Comparison of ENCODE assay signal across 1 cellular context in the genomic region with DNA sequence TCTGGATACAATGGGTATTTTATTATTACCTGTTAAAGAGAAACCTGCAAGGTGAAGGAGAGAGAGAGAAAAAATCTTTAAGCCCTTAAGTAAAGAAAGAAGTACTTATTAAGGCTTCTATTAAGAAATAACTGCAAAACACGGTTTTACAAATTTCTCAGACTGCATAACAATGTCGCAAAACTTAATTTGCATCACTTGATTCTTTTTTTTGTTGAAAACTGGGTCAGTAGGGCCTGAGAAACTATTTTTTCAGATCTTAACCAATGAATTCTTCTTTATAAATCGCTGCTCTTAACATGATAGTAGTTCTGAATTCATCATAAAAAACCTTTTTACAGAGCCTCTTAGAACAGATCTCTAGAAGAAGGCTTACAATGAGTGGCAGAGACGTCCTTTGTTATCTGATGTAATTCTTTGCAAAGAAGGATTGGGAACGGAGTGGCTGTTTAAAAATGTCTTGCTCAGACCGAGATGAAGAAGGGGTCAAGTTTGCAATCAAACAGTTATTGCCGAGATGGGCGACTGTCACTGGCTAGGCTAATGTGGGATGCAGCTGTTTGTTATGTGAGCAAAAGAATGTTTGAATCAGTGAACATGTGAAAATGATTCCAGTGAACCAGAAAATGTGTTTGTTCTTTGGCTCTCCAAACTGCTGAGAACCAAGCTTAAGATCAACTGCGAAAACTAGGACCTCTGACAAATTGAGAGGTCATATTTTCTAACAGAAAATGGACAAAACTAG.
TF ChIP-seq lines count a peak whose summit lies in the region.

No MANE protein-coding gene starts in this region.

TF ChIP-seq in A549, 52 proteins besides CTCF, POLR2A, EP300 and RAD21:
- no peak for TF ChIP-seq GATA3 (IDR thresholded peaks at IDR 0.05; ENCODE audit: borderline replicate concordance)
- TF ChIP-seq CEBPB (IDR thresholded peaks at IDR 0.05), result no peak
- TF ChIP-seq EHMT2 (IDR thresholded peaks at IDR 0.05; ENCODE audit: low read depth), result no peak
- no peak for TF ChIP-seq ZSCAN20 (CRISPR knock-in tag; IDR thresholded peaks at IDR 0.05)
- no peak for TF ChIP-seq FOSL2 (IDR thresholded peaks at IDR 0.05)
- no peak for TF ChIP-seq FOSL2 (CRISPR knock-in tag; IDR thresholded peaks at IDR 0.05)
- no peak for TF ChIP-seq JUN (IDR thresholded peaks at IDR 0.05)
- no peak for TF ChIP-seq ZFP36 (IDR thresholded peaks at IDR 0.05; ENCODE audit: borderline replicate concordance, partially characterized antibody)
- TF ChIP-seq PHF8 (IDR thresholded peaks at IDR 0.05; ENCODE audit: borderline replicate concordance, low read depth), result no peak
- TF ChIP-seq, protein P1, sequence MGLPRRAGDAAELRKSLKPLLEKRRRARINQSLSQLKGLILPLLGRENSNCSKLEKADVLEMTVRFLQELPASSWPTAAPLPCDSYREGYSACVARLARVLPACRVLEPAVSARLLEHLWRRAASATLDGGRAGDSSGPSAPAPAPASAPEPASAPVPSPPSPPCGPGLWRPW (IDR thresholded peaks at IDR 0.05), result no peak
